ENCODE assay signal across 19 cellular contexts in the genomic region with DNA sequence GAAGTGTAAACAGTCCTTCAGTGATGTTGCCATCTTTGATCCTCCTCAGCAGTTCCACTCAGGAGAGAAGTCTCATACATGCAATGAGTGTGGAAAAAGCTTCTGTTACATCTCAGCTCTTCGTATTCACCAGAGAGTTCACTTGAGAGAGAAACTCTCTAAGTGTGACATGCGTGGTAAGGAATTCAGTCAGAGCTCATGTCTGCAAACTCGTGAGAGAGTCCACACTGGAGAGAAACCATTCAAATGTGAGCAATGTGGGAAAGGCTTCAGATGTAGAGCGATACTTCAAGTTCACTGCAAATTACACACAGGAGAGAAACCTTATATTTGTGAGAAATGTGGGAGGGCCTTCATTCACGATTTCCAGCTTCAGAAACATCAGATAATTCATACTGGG.
"Had no signal": no experiment of that assay in that cellular context is flagged by ENCODE, and none has a peak within 500 bp of the region (broad histone marks: within the 10 kb centered on the region; RNA-seq: fewer than 3 reads in every experiment).

No MANE protein-coding gene starts in this region.

- H3K27ac Mint-ChIP-seq: activated B cell treated with CpG ODN at 0.5 μM for 24 hours; activated CD8-positive, alpha-beta T cell treated with anti-CD3 and anti-CD28 coated beads for 36 hours; progenitor cell of endocrine pancreas had no signal

- ATAC-seq: activated CD8-positive, alpha-beta T cell treated with anti-CD3 and anti-CD28 coated beads for 36 hours; activated T-cell treated with anti-CD3 and anti-CD28 coated beads, Interleukin-2, amount 50 U/mL, for 4 hours; left ventricle myocardium superior; stimulated activated naive CD8-positive, alpha-beta T cell treated with anti-CD3 and anti-CD28 coated beads, Interleukin-15, Interleukin-2, amounts not matched to agents 100 U/mL and 50 U/mL, for 24 hours had no signal

- H3K4me1 ChIP-seq: adrenal gland, esophagus muscularis mucosa, right atrium auricular region, suprapubic skin, upper lobe of left lung had no signal

- H3K27ac ChIP-seq: adrenal gland, esophagus muscularis mucosa, right atrium auricular region, suprapubic skin, upper lobe of left lung had no signal

- H3K27me3 ChIP-seq: adrenal gland, esophagus muscularis mucosa, right atrium auricular region, suprapubic skin, upper lobe of left lung had no signal

- H3K27me3 Mint-ChIP-seq: activated B cell treated with CpG ODN at 0.5 μM for 24 hours; activated CD8-positive, alpha-beta T cell treated with anti-CD3 and anti-CD28 coated beads for 36 hours; progenitor cell of endocrine pancreas had no signal

- H3K4me3 Mint-ChIP-seq: activated B cell treated with CpG ODN at 0.5 μM for 24 hours; activated CD8-positive, alpha-beta T cell treated with anti-CD3 and anti-CD28 coated beads for 36 hours; activated T-cell treated with anti-CD3 and anti-CD28 coated beads, Interleukin-2, amount 50 U/mL, for 4 hours had no signal

- H3K4me1 Mint-ChIP-seq: activated B cell treated with CpG ODN at 0.5 μM for 24 hours had no signal

- DNase-seq: activated B cell treated with CpG ODN at 0.5 μM for 24 hours; activated CD4-positive, alpha-beta T cell treated with anti-CD3 and anti-CD28 coated beads for 48 hours; activated CD8-positive, alpha-beta T cell treated with anti-CD3 and anti-CD28 coated beads for 36 hours; activated effector memory CD4-positive, alpha-beta T cell treated with Interleukin-2 at 50 U/mL for 16 hours; activated naive CD4-positive, alpha-beta T cell treated with anti-CD3 and anti-CD28 coated beads, Interleukin-2, amount 50 U/mL, for 16 hours; activated T-cell treated with anti-CD3 and anti-CD28 coated beads, Interleukin-2, amount 50 U/mL, for 4 hours; adrenal gland; hypothalamus; left ventricle myocardium superior; mesenchymal stem cell; small intestine; stimulated activated CD4-positive, alpha-beta T cell treated with anti-CD3 and anti-CD28 coated beads, Interleukin-4, amount 100 ng/mL, for 4 hours; stimulated activated naive CD8-positive, alpha-beta T cell treated with anti-CD3 and anti-CD28 coated beads, Interleukin-15, Interleukin-2, amounts not matched to agents 100 U/mL and 50 U/mL, for 24 hours; T-helper 2 cell; upper lobe of left lung had no signal

- H3K4me3 ChIP-seq: esophagus muscularis mucosa, right atrium auricular region, suprapubic skin, upper lobe of left lung had no signal
